Comparison of ENCODE assay signal across 22 cellular contexts in genomic region chr13:112737329-112737728, GRCh38.
"Had no signal": no experiment of that assay in that cellular context is flagged by ENCODE, and none has a peak within 500 bp of the region (broad histone marks: within the 10 kb centered on the region; RNA-seq: fewer than 3 reads in every experiment).

No MANE protein-coding gene starts in this region.

- H3K27ac Mint-ChIP-seq: activated CD4-positive, alpha-beta memory T cell treated with anti-CD3 and anti-CD28 coated beads, Interleukin-2, amount 10 ng/mL, durations not matched to agents 7 days and 5 days; activated CD4-positive, alpha-beta T cell treated with anti-CD3 and anti-CD28 coated beads, Interleukin-2, amount 10 ng/mL, durations not matched to agents 24 days and 14 days; activated CD8-positive, alpha-beta memory T cell treated with anti-CD3 and anti-CD28 coated beads, Interleukin-2, amount 10 ng/mL, durations not matched to agents 7 days and 5 days; activated T-helper 2 cell treated with anti-CD3 and anti-CD28 coated beads, Interferon-gamma antibody, Interleukin-2, Interleukin-4, amounts not matched to agents 10 μg/mL and 5 μg/mL and 100 μg/mL, durations not matched to agents 14 hours and 24 hours and 36 hours; memory B cell; stimulated activated naive CD8-positive, alpha-beta T cell treated with anti-CD3 and anti-CD28 coated beads, Interleukin-15, amount 100 ng/mL, for 72 hours; T-helper 17 cell had no signal

- H3K9me3 ChIP-seq: colonic mucosa, gastroesophageal sphincter, heart left ventricle, psoas muscle, right atrium auricular region, suprapubic skin, tibial nerve, uterus had no signal

- H3K4me1 Mint-ChIP-seq: activated CD4-positive, alpha-beta memory T cell treated with anti-CD3 and anti-CD28 coated beads, Interleukin-2, amount 10 ng/mL, durations not matched to agents 7 days and 5 days; activated CD8-positive, alpha-beta memory T cell treated with anti-CD3 and anti-CD28 coated beads, Interleukin-2, amount 10 ng/mL, durations not matched to agents 7 days and 5 days had no signal

- H3K36me3 Mint-ChIP-seq: activated CD8-positive, alpha-beta memory T cell treated with anti-CD3 and anti-CD28 coated beads, Interleukin-2, amount 10 ng/mL, durations not matched to agents 7 days and 5 days; memory B cell had no signal

- H3K27me3 Mint-ChIP-seq: activated CD4-positive, alpha-beta memory T cell treated with anti-CD3 and anti-CD28 coated beads, Interleukin-2, amount 10 ng/mL, durations not matched to agents 7 days and 5 days; activated CD4-positive, alpha-beta T cell treated with anti-CD3 and anti-CD28 coated beads, Interleukin-2, amount 10 ng/mL, durations not matched to agents 24 days and 14 days; activated CD8-positive, alpha-beta memory T cell treated with anti-CD3 and anti-CD28 coated beads, Interleukin-2, amount 10 ng/mL, durations not matched to agents 7 days and 5 days; memory B cell; stimulated activated naive CD8-positive, alpha-beta T cell treated with anti-CD3 and anti-CD28 coated beads, Interleukin-15, amount 100 ng/mL, for 72 hours; T-helper 17 cell had no signal

- DNase-seq: activated CD4-positive, alpha-beta memory T cell treated with anti-CD3 and anti-CD28 coated beads, Interleukin-2, amount 10 ng/mL, durations not matched to agents 7 days and 5 days; activated CD4-positive, alpha-beta T cell treated with anti-CD3 and anti-CD28 coated beads, Interleukin-2, amount 10 ng/mL, durations not matched to agents 24 days and 14 days; activated CD8-positive, alpha-beta memory T cell treated with anti-CD3 and anti-CD28 coated beads, Interleukin-2, amount 10 ng/mL, durations not matched to agents 7 days and 5 days; activated naive CD4-positive, alpha-beta T cell treated with Interleukin-2 at 50 U/mL for 16 hours; amygdala; colonic mucosa; heart left ventricle; islet precursor cell; left colon; psoas muscle; stimulated activated CD4-positive, alpha-beta T cell treated with anti-CD3 and anti-CD28 coated beads, Interleukin-4, amount 100 ng/mL, for 24 hours; stimulated activated naive CD8-positive, alpha-beta T cell treated with anti-CD3 and anti-CD28 coated beads, Interleukin-15, amount 100 ng/mL, for 72 hours; SW 1271; T-helper 17 cell; uterus had no signal

- H3K9me3 Mint-ChIP-seq: activated CD4-positive, alpha-beta memory T cell treated with anti-CD3 and anti-CD28 coated beads, Interleukin-2, amount 10 ng/mL, durations not matched to agents 7 days and 5 days; activated CD4-positive, alpha-beta T cell treated with anti-CD3 and anti-CD28 coated beads, Interleukin-2, amount 10 ng/mL, durations not matched to agents 24 days and 14 days; activated T-helper 2 cell treated with anti-CD3 and anti-CD28 coated beads, Interferon-gamma antibody, Interleukin-2, Interleukin-4, amounts not matched to agents 10 μg/mL and 5 μg/mL and 100 μg/mL, durations not matched to agents 14 hours and 24 hours and 36 hours; memory B cell; stimulated activated naive CD8-positive, alpha-beta T cell treated with anti-CD3 and anti-CD28 coated beads, Interleukin-15, amount 100 ng/mL, for 72 hours had no signal

- H3K4me3 ChIP-seq: colonic mucosa, gastroesophageal sphincter, heart left ventricle, psoas muscle, right atrium auricular region, suprapubic skin, tibial nerve, uterus had no signal

- H3K27ac ChIP-seq: colonic mucosa, epithelial cell of prostate, gastroesophageal sphincter, heart left ventricle, psoas muscle, right atrium auricular region, suprapubic skin, tibial nerve, uterus had no signal

- H3K4me3 Mint-ChIP-seq: activated CD4-positive, alpha-beta memory T cell treated with anti-CD3 and anti-CD28 coated beads, Interleukin-2, amount 10 ng/mL, durations not matched to agents 7 days and 5 days; activated CD4-positive, alpha-beta T cell treated with anti-CD3 and anti-CD28 coated beads, Interleukin-2, amount 10 ng/mL, durations not matched to agents 24 days and 14 days; activated CD8-positive, alpha-beta memory T cell treated with anti-CD3 and anti-CD28 coated beads, Interleukin-2, amount 10 ng/mL, durations not matched to agents 7 days and 5 days; memory B cell; stimulated activated naive CD8-positive, alpha-beta T cell treated with anti-CD3 and anti-CD28 coated beads, Interleukin-15, amount 100 ng/mL, for 72 hours; T-helper 17 cell had no signal

- H3K36me3 ChIP-seq: colonic mucosa, gastroesophageal sphincter, heart left ventricle, right atrium auricular region, suprapubic skin, tibial nerve, uterus had no signal

- H3K4me1 ChIP-seq: colonic mucosa had no signal

- ATAC-seq: activated CD8-positive, alpha-beta memory T cell treated with anti-CD3 and anti-CD28 coated beads, Interleukin-2, amount 10 ng/mL, durations not matched to agents 7 days and 5 days; gastroesophageal sphincter; heart left ventricle; left colon; psoas muscle; stimulated activated naive CD8-positive, alpha-beta T cell treated with anti-CD3 and anti-CD28 coated beads, Interleukin-15, amount 100 ng/mL, for 72 hours; T-helper 17 cell had no signal

- H3K27me3 ChIP-seq: colonic mucosa, gastroesophageal sphincter, heart left ventricle, right atrium auricular region, suprapubic skin, tibial nerve, uterus had no signal
